8 cellular contexts compared by ENCODE assay signal in the genomic region with DNA sequence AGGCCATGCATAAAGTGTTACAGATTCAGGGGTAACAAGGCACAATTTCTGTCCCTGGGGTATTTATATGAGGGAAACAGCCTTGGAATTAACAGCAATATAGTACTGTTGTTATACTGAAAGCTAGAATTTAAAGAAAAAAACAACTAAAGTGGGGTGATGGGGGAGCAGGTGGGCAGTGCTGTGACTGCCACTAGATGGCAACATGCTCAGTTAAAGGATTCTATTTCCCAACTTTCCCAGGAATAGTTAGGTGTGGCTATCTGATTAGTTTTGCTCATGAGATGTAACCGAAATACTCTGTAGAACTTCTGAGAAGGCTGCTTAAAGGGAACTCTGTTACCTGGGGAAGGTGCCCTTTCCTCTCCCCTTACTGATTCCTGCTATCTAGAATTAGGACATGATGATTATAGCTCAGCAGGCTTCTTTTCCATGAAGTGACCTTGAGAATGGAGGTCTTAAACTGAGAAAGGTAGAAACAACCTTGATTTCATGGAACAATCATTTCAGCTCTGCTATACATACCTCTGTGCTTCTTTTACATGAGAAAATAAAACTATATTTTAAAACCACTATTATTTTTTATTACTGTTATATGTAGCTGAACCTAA.
DNase-seq lines count a peak whose midpoint lies in the region; TF ChIP-seq lines count a peak whose summit lies in the region.

No MANE protein-coding gene starts in this region.

- H3K27me3 Mint-ChIP-seq in Caco-2 (ENCODE audit: insufficient read depth, unreplicated experiment) = no peaks in the 10 kb centered on the region

- H3K9me3 Mint-ChIP-seq in Caco-2 (ENCODE audit: unreplicated experiment) = no peaks in the 10 kb centered on the region

- H3K4me3 Mint-ChIP-seq in Caco-2 (ENCODE audit: unreplicated experiment) = no peak overlapping the region

- DNase-seq in Caco-2 (peak in 1 of 2 experiments; percentile 63), HT1080 (ENCODE audit: low read depth) (peak; percentile 58), iPS-NIHi7 (ENCODE audit: extremely low spot score) (peak; percentile 68), GDM1 (lab: John Stamatoyannopoulos, UW) (no peak), occipital lobe (lab: John Stamatoyannopoulos, UW) (no peak), T-helper 9 cell (no peak), NCI-H128 (lab: John Stamatoyannopoulos, UW; ENCODE audit: unreplicated experiment) (no peak)

- no TSS peak for BruUV-seq in Caco-2 (replicated peaks; lab: Mats Ljungman, UMichigan)

- peaks cover 5% of the 10 kb centered on the region; the same call in 1 of the 2 replicates for H3K4me1 ChIP-seq in Caco-2

- CTCF ChIA-PET in Caco-2 (lab: Charles Lee) = interaction anchor here (0.6 to 2.4 kb wide), 6 partner anchors 23 to 453 kb away, joined by 3 to 32 read pairs (median 8); a partner anchor contains a TSS

- peaks cover 6% of the 10 kb centered on the region; the same call in 1 of the 2 replicates for H3F3A ChIP-seq in SU-DHL-6 (ENCODE audit: insufficient read depth)

- peaks cover 6% of the 10 kb centered on the region for H3K4me1 Mint-ChIP-seq in Caco-2 (ENCODE audit: low read depth, unreplicated experiment)

- no peak overlapping the region for H2AFZ ChIP-seq in SU-DHL-6 (ENCODE audit: low read depth, low read length, severe bottlenecking)

- no peak overlapping the region for H3K4me2 ChIP-seq in SU-DHL-6 (ENCODE audit: low read depth, low read length, poor library complexity, severe bottlenecking)

- H3K9me3 ChIP-seq in Caco-2 (no peaks in the 10 kb centered on the region), SU-DHL-6 (ENCODE audit: insufficient read depth, low read length) (no peaks in the 10 kb centered on the region)

- no peaks in the 10 kb centered on the region for H3K36me3 Mint-ChIP-seq in Caco-2 (ENCODE audit: insufficient read depth, unreplicated experiment)

- no peak overlapping the region for H3K27ac ChIP-seq in SU-DHL-6 (ENCODE audit: low read depth, low read length)

- H3K9ac ChIP-seq in SU-DHL-6 (ENCODE audit: low read length) = no peak overlapping the region

- no peaks in the 10 kb centered on the region for H3K27me3 ChIP-seq in Caco-2 (replicated peaks; ENCODE audit: control insufficient read depth, insufficient read depth, low read length)
- H3K27me3 ChIP-seq in SU-DHL-6 (ENCODE audit: low read length) = no peaks in the 10 kb centered on the region

- H3K27ac Mint-ChIP-seq in Caco-2 (ENCODE audit: unreplicated experiment) = no peak overlapping the region

- TF ChIP-seq CTCF in Caco-2 (IDR thresholded peaks at IDR 0.05; ENCODE audit: insufficient read depth in 1 of 2, low read depth in 1 of 2, low read length in 1 of 2, severe bottlenecking in 1 of 2, unreplicated experiment in 1 of 2) (peak; percentile 95 to 98), SU-DHL-6 (IDR thresholded peaks at IDR 0.05; ENCODE audit: insufficient read depth, low read length, poor library complexity, severe bottlenecking) (peak; percentile 84)

- H4K20me1 ChIP-seq in SU-DHL-6 (ENCODE audit: low read depth, low read length) = peaks cover 13% of the 10 kb centered on the region

- no peaks in the 10 kb centered on the region for H3K9me2 ChIP-seq in SU-DHL-6 (replicated peaks; ENCODE audit: insufficient read depth, low read length)

- no peak overlapping the region for H3K4me3 ChIP-seq in Caco-2 (ENCODE audit: low read depth, low read length)
- H3K4me3 ChIP-seq in SU-DHL-6 (ENCODE audit: insufficient read depth, low read length, poor library complexity, severe bottlenecking) = no peak overlapping the region

- POLR2A ChIA-PET in Caco-2 (lab: Charles Lee) = no interaction called here

- H3K79me2 ChIP-seq in SU-DHL-6 (ENCODE audit: insufficient read depth, low read length) = no peaks in the 10 kb centered on the region; the same call in 1 of the 2 replicates

- intact Hi-C loops in Caco-2 (cut with micrococcal nuclease; ENCODE audit: unreplicated experiment) = loop anchor here (1.0 to 5.0 kb wide), 4 partner anchors 103 to 452 kb away; a partner anchor contains a TSS

- H3K36me3 ChIP-seq in Caco-2 (ENCODE audit: control insufficient read depth, insufficient read depth, low read length) (no peaks in the 10 kb centered on the region), SU-DHL-6 (ENCODE audit: low read length) (no peaks in the 10 kb centered on the region)

Comparison
In these comparisons a context has a peak if more than half of its experiments do, and no peak if none do; other contexts are left out.
1. DNase-seq: peak in HT1080 (single experiment) and iPS-NIHi7 (single experiment); none in GDM1 (single experiment), occipital lobe (single experiment), T-helper 9 cell (single experiment) and NCI-H128 (single experiment).